Comparison of ENCODE assay signal across 8 cellular contexts in the genomic region with DNA sequence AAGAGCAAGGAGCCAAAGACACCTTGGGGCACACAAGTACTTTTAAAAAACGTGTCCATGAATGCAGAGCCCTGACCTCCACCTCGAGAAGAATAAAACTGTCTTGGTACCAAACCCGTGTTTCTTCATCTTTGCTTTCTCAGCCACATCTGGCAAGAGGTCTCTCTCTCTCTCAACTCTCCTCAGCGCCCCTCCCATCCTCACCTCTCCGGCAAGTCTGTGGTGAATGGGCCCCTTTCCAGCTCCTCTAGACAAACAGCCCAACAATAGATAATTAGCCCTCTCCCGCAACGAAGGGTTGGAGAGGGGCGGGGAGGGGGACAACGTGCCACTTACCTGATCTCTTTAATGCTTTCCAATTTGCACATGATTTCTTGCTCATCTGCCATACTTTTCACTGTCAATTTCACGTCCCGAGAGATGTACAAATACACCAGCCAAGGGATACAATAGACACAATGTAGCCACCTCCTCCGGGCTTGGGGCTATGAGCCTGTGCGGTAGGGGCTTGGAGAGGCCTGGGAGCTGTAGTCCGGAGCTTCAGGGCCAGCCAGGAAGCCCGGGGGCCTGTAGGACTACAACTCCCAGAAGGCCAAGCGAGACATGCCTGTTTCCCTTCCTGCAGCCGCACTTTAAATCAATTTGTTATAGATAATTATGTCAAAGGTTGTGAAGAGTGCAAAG. TPM values are rescaled to one million over a fixed set of nuclear protein-coding genes. Genes with fewer than 3 reads are reported as not detected.
A peak's percentile ranks its signal among the peaks of the same experiment; 100 is the strongest.
DNase-seq lines count a peak whose midpoint lies in the region; ATAC-seq and TF ChIP-seq lines count a peak whose summit lies in the region.

A gene with protein sequence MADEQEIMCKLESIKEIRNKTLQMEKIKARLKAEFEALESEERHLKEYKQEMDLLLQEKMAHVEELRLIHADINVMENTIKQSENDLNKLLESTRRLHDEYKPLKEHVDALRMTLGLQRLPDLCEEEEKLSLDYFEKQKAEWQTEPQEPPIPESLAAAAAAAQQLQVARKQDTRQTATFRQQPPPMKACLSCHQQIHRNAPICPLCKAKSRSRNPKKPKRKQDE (minus strand): TSS at position 462 of the 684 bp plus-strand sequence. CDS start 73 bp downstream, at position 389.

- intact Hi-C loops in thyroid gland (cut with DNase I), result loop anchor here (10.0 kb wide), 1 partner anchor 59 kb away; a partner anchor contains a TSS

- H3K9me3 ChIP-seq in SK-N-MC (ENCODE audit: low read depth, low read length), result no peaks in the 10 kb centered on the region
- H3K9me3 ChIP-seq in thyroid gland, result no peaks in the 10 kb centered on the region

- 0 to 1% methylated on average over 15 to 16 of the region's 17 CpGs for WGBS in thyroid gland, 2 donors

- H3K27me3 Mint-ChIP-seq in activated naive CD4-positive, alpha-beta T cell treated with anti-CD3 and anti-CD28 coated beads, Interleukin-2, amount 50 U/mL, for 24 hours, result no peaks in the 10 kb centered on the region

- peaks cover 42% of the 10 kb centered on the region for H3K4me1 Mint-ChIP-seq in activated naive CD4-positive, alpha-beta T cell treated with anti-CD3 and anti-CD28 coated beads, Interleukin-2, amount 50 U/mL, for 24 hours

- H3K4me3 ChIP-seq in SK-N-MC (peak within 1 kb of the TSS; percentile 82), thyroid gland (replicated peaks in 1 of 3) (peak within 1 kb of the TSS; percentile 9 to 37 (median 31))

- peak in 1 of 2 donors; percentile 25 for TF ChIP-seq POLR2A in thyroid gland (IDR thresholded peaks at IDR 0.05)

- TF ChIP-seq CTCF in omental fat pad (IDR thresholded peaks at IDR 0.05) (no peak), thyroid gland (IDR thresholded peaks at IDR 0.05) (no peak)

- H3K27me3 ChIP-seq in thyroid gland, result no peaks in the 10 kb centered on the region

- peak; percentile 100 for ATAC-seq in GM19397 (IDR thresholded peaks at IDR 0.05; ENCODE audit: unreplicated experiment)
- peak; percentile 96 for ATAC-seq in HG03558 (IDR thresholded peaks at IDR 0.05; ENCODE audit: extremely low read depth, unreplicated experiment)
- peak; percentile 87 for ATAC-seq in omental fat pad (ENCODE audit: low FRiP score)

- H3K4me1 ChIP-seq in thyroid gland, result peaks cover 0 to 3% of the 10 kb centered on the region in 2 donors

- H3K9me3 Mint-ChIP-seq in activated naive CD4-positive, alpha-beta T cell treated with anti-CD3 and anti-CD28 coated beads, Interleukin-2, amount 50 U/mL, for 24 hours, result no peaks in the 10 kb centered on the region

- H3K27ac Mint-ChIP-seq in activated naive CD4-positive, alpha-beta T cell treated with anti-CD3 and anti-CD28 coated beads, Interleukin-2, amount 50 U/mL, for 24 hours, result peak within 1 kb of the TSS; percentile 78

- peak; percentile 90 for DNase-seq in Ammon's horn (ENCODE audit: low spot score)
- DNase-seq in SK-N-MC (ENCODE audit: low read depth, low spot score), result peak; percentile 18
- peak; percentile 70 for DNase-seq in glomerular visceral epithelial cell (ENCODE audit: extremely low spot score)
- no peak for DNase-seq in omental fat pad (ENCODE audit: low spot score)
- DNase-seq in thyroid gland, result peak; percentile 70 to 72

- no peak within 1 kb of the TSS for H3K27ac ChIP-seq in SK-N-MC
- peak within 1 kb of the TSS in 1 of 3 donors; percentile 7 for H3K27ac ChIP-seq in thyroid gland

- H3K4me3 Mint-ChIP-seq in activated naive CD4-positive, alpha-beta T cell treated with anti-CD3 and anti-CD28 coated beads, Interleukin-2, amount 50 U/mL, for 24 hours, result peak within 1 kb of the TSS; percentile 95

- peak within 1 kb of the TSS; percentile 53 for H3K9ac ChIP-seq in SK-N-MC (ENCODE audit: insufficient read length)

- H3K36me3 ChIP-seq in SK-N-MC (ENCODE audit: insufficient read depth, low read length), result no peaks in the 10 kb centered on the region
- no peaks in the 10 kb centered on the region for H3K36me3 ChIP-seq in thyroid gland

- peaks cover 9% of the 10 kb centered on the region for H3K36me3 Mint-ChIP-seq in activated naive CD4-positive, alpha-beta T cell treated with anti-CD3 and anti-CD28 coated beads, Interleukin-2, amount 50 U/mL, for 24 hours

RNA-seq across cellular contexts. Expression of the gene that starts here (rescaled TPM):
- total RNA-seq in omental fat pad, result 10 to 100 TPM in 1 of 4 donors, 1 to 10 TPM in 3; 4.8 to 12.3 (median 7.2) TPM
- total RNA-seq in thyroid gland, result 10 to 100 TPM; 10.2 to 14.3 (median 11.4) TPM
